ENCODE assay signal across 1 cellular context in the genomic region with DNA sequence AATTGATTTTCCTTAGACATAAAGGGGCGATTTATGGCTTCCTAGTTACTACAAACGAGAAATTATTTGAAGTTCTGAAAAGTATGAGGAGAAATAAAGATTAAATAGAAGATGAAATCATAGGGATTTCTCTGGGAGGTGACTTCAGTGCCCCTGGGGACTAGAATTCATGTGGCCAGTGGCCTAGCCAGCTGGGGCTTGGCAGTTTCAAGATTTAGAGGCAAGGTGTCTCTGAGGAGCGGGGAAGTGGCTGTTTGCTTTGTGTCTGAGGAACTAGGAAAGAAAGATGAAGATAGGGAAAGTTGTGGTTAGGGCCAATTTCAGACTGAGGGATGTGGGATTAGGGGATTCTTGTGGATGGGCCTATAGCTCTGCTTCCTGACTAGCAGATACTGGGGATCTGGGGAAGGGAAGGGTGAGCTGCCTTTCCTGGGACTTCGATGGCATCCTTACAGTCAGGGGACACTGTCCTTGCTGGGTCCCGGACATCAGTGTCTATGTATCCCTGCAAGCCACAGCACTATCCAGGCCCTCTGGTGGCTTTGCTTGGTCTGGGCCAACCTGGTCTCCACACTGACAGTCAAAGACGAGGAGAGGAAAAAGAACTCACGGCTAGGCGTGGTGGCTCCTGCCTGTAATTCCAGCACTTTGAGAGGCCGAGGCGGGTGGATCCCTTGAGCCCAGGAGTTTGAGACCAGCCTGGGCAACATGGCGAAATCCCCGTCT.
TF ChIP-seq lines count a peak whose summit lies in the region.

No MANE protein-coding gene starts in this region.

TF ChIP-seq in GM23338, 12 proteins besides CTCF, POLR2A, EP300 and RAD21 (continued from another document):
- TF ChIP-seq, protein P1, sequence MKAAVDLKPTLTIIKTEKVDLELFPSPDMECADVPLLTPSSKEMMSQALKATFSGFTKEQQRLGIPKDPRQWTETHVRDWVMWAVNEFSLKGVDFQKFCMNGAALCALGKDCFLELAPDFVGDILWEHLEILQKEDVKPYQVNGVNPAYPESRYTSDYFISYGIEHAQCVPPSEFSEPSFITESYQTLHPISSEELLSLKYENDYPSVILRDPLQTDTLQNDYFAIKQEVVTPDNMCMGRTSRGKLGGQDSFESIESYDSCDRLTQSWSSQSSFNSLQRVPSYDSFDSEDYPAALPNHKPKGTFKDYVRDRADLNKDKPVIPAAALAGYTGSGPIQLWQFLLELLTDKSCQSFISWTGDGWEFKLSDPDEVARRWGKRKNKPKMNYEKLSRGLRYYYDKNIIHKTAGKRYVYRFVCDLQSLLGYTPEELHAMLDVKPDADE (IDR thresholded peaks at IDR 0.05) = no peak
- no peak for TF ChIP-seq STAT1 (IDR thresholded peaks at IDR 0.05; ENCODE audit: unreplicated experiment)
